Comparison of ENCODE assay signal across 16 cellular contexts in genomic region chr5:120252839-120253238, GRCh38.
DNase-seq lines count a peak whose midpoint lies in the region; ATAC-seq, FAIRE-seq and TF ChIP-seq lines count a peak whose summit lies in the region.
"Had no signal": no experiment of that assay in that cellular context is flagged by ENCODE, and none has a peak within 500 bp of the region (broad histone marks: within the 10 kb centered on the region; RNA-seq: fewer than 3 reads in every experiment).

No MANE protein-coding gene starts in this region.

- H3K23ac ChIP-seq in IMR-90 (ENCODE audit: low read depth, low read length) = no peak overlapping the region

- H3K56ac ChIP-seq in IMR-90 (ENCODE audit: extremely low read depth, insufficient read depth, low read length) = no peak overlapping the region

- no peak overlapping the region for H3K14ac ChIP-seq in IMR-90 (replicated peaks; ENCODE audit: low read depth, low read length)

- TF ChIP-seq POLR2A in IMR-90 (IDR thresholded peaks at IDR 0.05; ENCODE audit: low read depth, low read length) = no peak

- H3K9me1 ChIP-seq in IMR-90 (ENCODE audit: insufficient read depth, low read length) = no peaks in the 10 kb centered on the region

- POLR2A ChIA-PET in IMR-90 (lab: Charles Lee; ENCODE audit: unreplicated experiment) = no interaction called here

- no peak overlapping the region for H3K4me2 ChIP-seq in IMR-90 (ENCODE audit: low read depth, low read length)

- no peak overlapping the region for H4K8ac ChIP-seq in IMR-90 (ENCODE audit: low read depth in 2 of 2, low read length in 2 of 2)

- TF ChIP-seq RAD21 in IMR-90 (IDR thresholded peaks at IDR 0.05; ENCODE audit: low read length) = no peak

- no peaks in the 10 kb centered on the region for H3K27me3 ChIP-seq in IMR-90 (ENCODE audit: control insufficient read depth, insufficient read depth, low read length)
- no peaks in the 10 kb centered on the region for H3K27me3 ChIP-seq in bronchial epithelial cell (ENCODE audit: control insufficient read depth, insufficient read depth, low read length)
- H3K27me3 ChIP-seq in H7 (ENCODE audit: control insufficient read depth, insufficient read depth, low read length) = no peaks in the 10 kb centered on the region
- H3K27me3 ChIP-seq: cardiac muscle cell, Peyer's patch had no signal

- no peak overlapping the region for H2BK20ac ChIP-seq in IMR-90 (ENCODE audit: low read depth, low read length)

- H3K9me3 ChIP-seq in IMR-90 (ENCODE audit: control insufficient read depth, insufficient read depth, low read length) = no peaks in the 10 kb centered on the region
- H3K9me3 ChIP-seq: lower lobe of right lung, Peyer's patch had no signal

- H4K5ac ChIP-seq in IMR-90 (ENCODE audit: low read depth, low read length) = no peak overlapping the region

- no peak overlapping the region for H2BK5ac ChIP-seq in IMR-90 (ENCODE audit: low read depth, low read length, poor library complexity, severe bottlenecking)

- H3K18ac ChIP-seq in IMR-90 (ENCODE audit: low read depth, low read length) = no peak overlapping the region

- no peaks in the 10 kb centered on the region for H3K79me1 ChIP-seq in IMR-90 (ENCODE audit: low read depth in 1 of 2, low read length in 2 of 2)

- H2AK5ac ChIP-seq in IMR-90 (ENCODE audit: low read depth, low read length) = no peak overlapping the region

- ATAC-seq in IMR-90 (ENCODE audit: low read depth) (peak; percentile 56), GM21786 (IDR thresholded peaks at IDR 0.05; ENCODE audit: unreplicated experiment) (no peak)
- ATAC-seq: HCT116; stimulated activated naive B cell treated with anti-CD40 and anti-IgM and Interleukin-4, amounts not matched to agents 10 μg/mL and 1 μg/mL and 100 μg/mL, for 72 hours had no signal

- peak; percentile 52 for DNase-seq in COLO668 (lab: John Stamatoyannopoulos, UW; ENCODE audit: unreplicated experiment)
- DNase-seq in IMR-90 = peak; percentile 62
- peak; percentile 52 for DNase-seq in NCI-H748 (lab: John Stamatoyannopoulos, UW; ENCODE audit: unreplicated experiment)
- peak; percentile 45 for DNase-seq in bronchial epithelial cell (ENCODE audit: low read depth)
- DNase-seq in H7 = no peak
- DNase-seq in COLO829 (ENCODE audit: low spot score) = no peak
- DNase-seq in mesenteric fat pad (ENCODE audit: low spot score) = no peak
- DNase-seq: lower lobe of right lung; NCI-H1930; nephron progenitor cell; Peyer's patch; stimulated activated CD4-positive, alpha-beta T cell treated with anti-CD3 and anti-CD28 coated beads, Interleukin-4, amount 100 ng/mL, for 4 hours; stimulated activated naive B cell treated with anti-CD40 and anti-IgM and Interleukin-4, amounts not matched to agents 10 μg/mL and 1 μg/mL and 100 μg/mL, for 72 hours had no signal

- H3K4ac ChIP-seq in IMR-90 (ENCODE audit: low read depth, low read length) = no peak overlapping the region

- no peak overlapping the region for H3K27ac ChIP-seq in IMR-90 (ENCODE audit: insufficient read depth, low read length)
- H3K27ac ChIP-seq: cardiac muscle cell, lower lobe of right lung, Peyer's patch had no signal

- H2AFZ ChIP-seq in IMR-90 (replicated peaks; ENCODE audit: low read length, poor library complexity) = no peak overlapping the region

- CTCF ChIA-PET in IMR-90 (lab: Yijun Ruan, JAX) = no interaction called here

- dilution Hi-C loops in IMR-90 (cut with HindIII; ENCODE audit: low sequenced_read_pairs, unreplicated experiment) = no loop called here

- H4K20me1 ChIP-seq in IMR-90 (ENCODE audit: insufficient read depth, low read length) = no peaks in the 10 kb centered on the region

- intact Hi-C loops in IMR-90 (cut with micrococcal nuclease) = no loop called here

- no TSS peak for BruUV-seq in IMR-90 (replicated peaks; lab: Mats Ljungman, UMichigan)

- no peak overlapping the region for H2BK120ac ChIP-seq in IMR-90 (ENCODE audit: low read depth, low read length)

- no peak overlapping the region for H3K9ac ChIP-seq in IMR-90 (ENCODE audit: low read depth, low read length)

- H4K91ac ChIP-seq in IMR-90 (ENCODE audit: insufficient read depth, low read depth, low read length) = no peak overlapping the region

- no peak overlapping the region for H2BK15ac ChIP-seq in IMR-90 (ENCODE audit: low read depth, low read length)

- no peak overlapping the region for H3K4me3 ChIP-seq in IMR-90 (ENCODE audit: insufficient read depth, low read depth, low read length)
- no peak overlapping the region for H3K4me3 ChIP-seq in bronchial epithelial cell (ENCODE audit: low read depth, low read length)
- no peak overlapping the region for H3K4me3 ChIP-seq in H7 (ENCODE audit: insufficient read depth, low read depth, low read length)
- H3K4me3 ChIP-seq: cardiac muscle cell, lower lobe of right lung, Peyer's patch had no signal

- H2AK9ac ChIP-seq in IMR-90 (replicated peaks; ENCODE audit: low read depth, low read length, poor library complexity) = no peak overlapping the region

- no CpG with 5 or more reads among the region's 3 CpGs for WGBS in IMR-90 (ENCODE audit: extremely low coverage in 2 of 2, insufficient read length in 1 of 2), 2 experiments

- no peaks in the 10 kb centered on the region for H3K36me3 ChIP-seq in IMR-90 (ENCODE audit: control insufficient read depth, insufficient read depth, low read length)
- no peaks in the 10 kb centered on the region for H3K36me3 ChIP-seq in bronchial epithelial cell (ENCODE audit: control insufficient read depth, insufficient read depth, low read length)
- H3K36me3 ChIP-seq in H7 (replicated peaks; ENCODE audit: control insufficient read depth, insufficient read depth, low read length) = no peaks in the 10 kb centered on the region
- H3K36me3 ChIP-seq: cardiac muscle cell, lower lobe of right lung, Peyer's patch had no signal

- no peak for FAIRE-seq in bronchial epithelial cell (lab: Jason Lieb, UNC)

- TF ChIP-seq CTCF in IMR-90 (conservative IDR thresholded peaks at IDR 0.05; ENCODE audit: low read depth, low read length) (no peak), bronchial epithelial cell (IDR thresholded peaks at IDR 0.05; ENCODE audit: insufficient read depth, low read length, severe bottlenecking) (no peak)

- in situ Hi-C loops in IMR-90 (cut with MboI; ENCODE audit: low sequenced_read_pairs) = no loop called here

- H3K4me1 ChIP-seq in IMR-90 (ENCODE audit: control insufficient read depth, insufficient read depth, low read length) = no peaks in the 10 kb centered on the region
- H3K4me1 ChIP-seq: lower lobe of right lung, Peyer's patch had no signal

TF ChIP-seq in IMR-90, 13 proteins besides CTCF, POLR2A, EP300 and RAD21:
- TF ChIP-seq USF2 (IDR thresholded peaks at IDR 0.05; ENCODE audit: low read depth, low read length) = no peak
- TF ChIP-seq CEBPB (IDR thresholded peaks at IDR 0.05; ENCODE audit: low read depth, low read length) = no peak
- TF ChIP-seq SMC3 (IDR thresholded peaks at IDR 0.05; ENCODE audit: low read depth, low read length) = no peak
- TF ChIP-seq BHLHE40 (IDR thresholded peaks at IDR 0.05; ENCODE audit: low read depth, low read length) = no peak
- no peak for TF ChIP-seq MXI1 (IDR thresholded peaks at IDR 0.05; ENCODE audit: borderline replicate concordance, low read depth, low read length)
- TF ChIP-seq MAFK (IDR thresholded peaks at IDR 0.05; ENCODE audit: low read depth, low read length) = peak; percentile 45; the same call in 1 of the 2 replicates

Comparison
In these comparisons a context has a peak if more than half of its experiments do, and no peak if none do; other contexts are left out.
1. DNase-seq: peak in COLO668 (single experiment), IMR-90 (single experiment), NCI-H748 (single experiment) and bronchial epithelial cell (single experiment); none in H7 (single experiment), COLO829 (single experiment) and mesenteric fat pad (single experiment).